1 cellular context compared by ENCODE assay signal in genomic region chr19:11987405-11988231, GRCh38.
TF ChIP-seq lines count a peak whose summit lies in the region.

No MANE protein-coding gene starts in this region.

TF ChIP-seq in GM12878, 131 proteins besides CTCF, POLR2A, EP300 and RAD21 (continued from another document):
- TF ChIP-seq, protein P1, sequence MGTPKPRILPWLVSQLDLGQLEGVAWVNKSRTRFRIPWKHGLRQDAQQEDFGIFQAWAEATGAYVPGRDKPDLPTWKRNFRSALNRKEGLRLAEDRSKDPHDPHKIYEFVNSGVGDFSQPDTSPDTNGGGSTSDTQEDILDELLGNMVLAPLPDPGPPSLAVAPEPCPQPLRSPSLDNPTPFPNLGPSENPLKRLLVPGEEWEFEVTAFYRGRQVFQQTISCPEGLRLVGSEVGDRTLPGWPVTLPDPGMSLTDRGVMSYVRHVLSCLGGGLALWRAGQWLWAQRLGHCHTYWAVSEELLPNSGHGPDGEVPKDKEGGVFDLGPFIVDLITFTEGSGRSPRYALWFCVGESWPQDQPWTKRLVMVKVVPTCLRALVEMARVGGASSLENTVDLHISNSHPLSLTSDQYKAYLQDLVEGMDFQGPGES (IDR thresholded peaks at IDR 0.05) = no peak; the same call in 1 of the 2 replicates
- TF ChIP-seq BACH1 (IDR thresholded peaks at IDR 0.05; ENCODE audit: borderline replicate concordance) (0 out of 2 replicates have a peak, but pooled peaks have one; percentile 11), GABPA (IDR thresholded peaks at IDR 0.05; ENCODE audit: low read depth) (peak; percentile 65), ZBTB40 (IDR thresholded peaks at IDR 0.05; ENCODE audit: borderline replicate concordance) (peak; percentile 65; the same call in 1 of the 2 replicates), NFIC (IDR thresholded peaks at IDR 0.05; ENCODE audit: low read depth, low read length) (no peak)
